8 cellular contexts compared by ENCODE assay signal in the genomic region with DNA sequence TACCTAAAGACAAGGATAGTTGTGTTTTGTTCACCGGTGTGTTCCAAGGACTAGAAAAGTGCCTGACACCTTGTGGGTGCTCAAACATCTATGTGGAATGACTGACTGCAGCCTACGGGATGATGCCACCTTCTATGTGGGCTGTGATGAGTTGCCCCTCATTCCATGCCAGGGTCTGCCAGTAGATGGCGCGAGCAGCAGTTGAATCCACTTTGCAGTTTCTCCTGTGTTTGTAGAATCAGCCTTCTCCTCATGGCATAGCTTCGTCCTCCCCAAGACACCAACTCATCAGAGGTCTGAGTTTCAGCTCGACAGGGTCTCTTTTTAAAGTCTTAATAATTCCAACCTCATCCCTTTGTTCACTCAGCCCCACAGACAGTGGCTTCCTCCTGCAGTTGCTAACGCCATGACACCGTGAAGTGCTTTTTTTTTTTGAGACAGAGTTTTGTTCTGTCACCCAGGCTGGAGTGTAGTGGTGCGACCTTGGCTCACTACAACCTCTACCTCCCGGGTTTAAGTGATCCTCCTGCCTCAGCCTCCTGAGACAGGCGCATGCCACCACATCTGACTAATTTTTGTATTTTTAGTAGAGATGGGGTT.
DNase-seq lines count a peak whose midpoint lies in the region; ATAC-seq and TF ChIP-seq lines count a peak whose summit lies in the region.

No MANE protein-coding gene starts in this region.

- DNase-seq in ELR (ENCODE audit: low read depth) (peak; percentile 62), NCI-H526 treated with DMSO at 0.1 percent for 48 hours (lab: John Stamatoyannopoulos, UW) (peak; percentile 13), fibroblast of mammary gland (ENCODE audit: low read depth) (peak; percentile 40), nucleus accumbens (lab: John Stamatoyannopoulos, UW) (peak in 45 of 56 donors; percentile 1 to 82 (median 29)), ascending aorta (ENCODE audit: low spot score in 2 of 2) (no peak)
- DNase-seq in activated CD8-positive, alpha-beta memory T cell treated with anti-CD3 and anti-CD28 coated beads, Interleukin-2, amount 10 ng/mL, durations not matched to agents 7 days and 5 days: peak; percentile 67

- no peak overlapping the region for H3K4me3 Mint-ChIP-seq in activated CD8-positive, alpha-beta memory T cell treated with anti-CD3 and anti-CD28 coated beads, Interleukin-2, amount 10 ng/mL, durations not matched to agents 7 days and 5 days

- no peaks in the 10 kb centered on the region for H3K4me1 ChIP-seq in ascending aorta

- H3K36me3 Mint-ChIP-seq in activated CD8-positive, alpha-beta memory T cell treated with anti-CD3 and anti-CD28 coated beads, Interleukin-2, amount 10 ng/mL, durations not matched to agents 7 days and 5 days: no peaks in the 10 kb centered on the region

- no peaks in the 10 kb centered on the region for H3K9me3 Mint-ChIP-seq in activated CD8-positive, alpha-beta memory T cell treated with anti-CD3 and anti-CD28 coated beads, Interleukin-2, amount 10 ng/mL, durations not matched to agents 7 days and 5 days (ENCODE audit: low read depth)

- peaks cover 34% of the 10 kb centered on the region for H3K27me3 Mint-ChIP-seq in activated CD8-positive, alpha-beta memory T cell treated with anti-CD3 and anti-CD28 coated beads, Interleukin-2, amount 10 ng/mL, durations not matched to agents 7 days and 5 days

- no peaks in the 10 kb centered on the region for H3K27me3 ChIP-seq in ascending aorta

- no peak overlapping the region for H3K27ac ChIP-seq in ascending aorta

- H3K9me3 ChIP-seq in ascending aorta: no peaks in the 10 kb centered on the region

- ATAC-seq in HG02642 (IDR thresholded peaks at IDR 0.05; ENCODE audit: poor library complexity, unreplicated experiment) (peak; percentile 69), GM21423 (IDR thresholded peaks at IDR 0.05; ENCODE audit: unreplicated experiment) (no peak)
- ATAC-seq in activated CD8-positive, alpha-beta memory T cell treated with anti-CD3 and anti-CD28 coated beads, Interleukin-2, amount 10 ng/mL, durations not matched to agents 7 days and 5 days: peak; percentile 61

- TF ChIP-seq CTCF in fibroblast of mammary gland (conservative IDR thresholded peaks at IDR 0.05; ENCODE audit: control insufficient read depth, insufficient read depth, low read depth, low read length): peak; percentile 83
- peak in 1 of 3 experiments; percentile 30 for TF ChIP-seq CTCF in ascending aorta (IDR thresholded peaks at IDR 0.05)

- H3K4me1 Mint-ChIP-seq in activated CD8-positive, alpha-beta memory T cell treated with anti-CD3 and anti-CD28 coated beads, Interleukin-2, amount 10 ng/mL, durations not matched to agents 7 days and 5 days: no peaks in the 10 kb centered on the region

- no peaks in the 10 kb centered on the region for H3K36me3 ChIP-seq in ascending aorta

- intact Hi-C loops in ascending aorta (cut with DNase I): no loop called here

- H3K4me3 ChIP-seq in fibroblast of mammary gland (ENCODE audit: control insufficient read depth, low read depth, low read length) (no peak overlapping the region), ascending aorta (no peak overlapping the region)

- CTCF ChIA-PET in activated CD8-positive, alpha-beta memory T cell treated with anti-CD3 and anti-CD28 coated beads, Interleukin-2, amount 10 ng/mL, durations not matched to agents 7 days and 5 days (lab: Charles Lee): no interaction called here

- H3K27ac Mint-ChIP-seq in activated CD8-positive, alpha-beta memory T cell treated with anti-CD3 and anti-CD28 coated beads, Interleukin-2, amount 10 ng/mL, durations not matched to agents 7 days and 5 days: no peak overlapping the region

Comparison
In these comparisons a context has a peak if more than half of its experiments do, and no peak if none do; other contexts are left out.
1. DNase-seq: peak in ELR (single experiment), NCI-H526 treated with DMSO at 0.1 percent for 48 hours (single experiment), activated CD8-positive, alpha-beta memory T cell treated with anti-CD3 and anti-CD28 coated beads, Interleukin-2, amount 10 ng/mL, durations not matched to agents 7 days and 5 days (single experiment), fibroblast of mammary gland (single experiment) and nucleus accumbens (45 of 56); none in ascending aorta (0 of 2).